Comparison of ENCODE assay signal across 7 cellular contexts in genomic region chr10:934165-934564, GRCh38. TPM values are rescaled to one million over a fixed set of nuclear protein-coding genes. Genes with fewer than 3 reads are reported as not detected.
A peak's percentile ranks its signal among the peaks of the same experiment; 100 is the strongest.
DNase-seq lines count a peak whose midpoint lies in the region; ATAC-seq, FAIRE-seq and TF ChIP-seq lines count a peak whose summit lies in the region.
"Not testable (repeated sequence)": the region's sequence is repeated elsewhere in the genome, so short reads cannot be mapped to it uniquely, and the experiment has no call there.

No MANE protein-coding gene starts in this region.

- POLR2A ChIA-PET in CD8-positive, alpha-beta memory T cell (lab: Charles Lee), result interaction anchor here (0.5 kb wide), 1 partner anchor 23 kb away, joined by 6 read pairs; no protein-coding TSS in a partner anchor
- POLR2A ChIA-PET in HepG2 (lab: Yijun Ruan, JAX), result interaction anchor here (0.9 to 2.1 kb wide), 4 partner anchors 36 to 116 kb away, joined by 3 to 7 read pairs (median 5); partner anchors contain the start of gene IDI1

- H3K4me3 ChIP-seq in CD8-positive, alpha-beta memory T cell (ENCODE audit: low read length); HepG2 (replicated peaks in 1 of 3; ENCODE audit: insufficient read depth in 1 of 3, low read depth in 2 of 3, low read length in 3 of 3); psoas muscle: not testable (repeated sequence)

- not testable (repeated sequence) for FAIRE-seq in HepG2 (lab: Jason Lieb, UNC)

- TF ChIP-seq EP300 in HepG2 (IDR thresholded peaks at IDR 0.05; ENCODE audit: low read depth in 2 of 2, low read length in 2 of 2); HepG2 (CRISPR knock-in tag; IDR thresholded peaks at IDR 0.05; ENCODE audit: borderline replicate concordance): not testable (repeated sequence)

- H3K36me3 Mint-ChIP-seq in CD8-positive, alpha-beta memory T cell, result peaks cover 0 to 12% (median 0%) of the 10 kb centered on the region in 3 donors
- H3K36me3 Mint-ChIP-seq in T-helper 2 cell treated with Interferon-gamma antibody and Interleukin-4, amounts not matched to agents 5 μg/mL and 100 μg/mL, for 36 hours (ENCODE audit: low read depth); activated T-cell treated with anti-CD3 and anti-CD28 coated beads, Interleukin-2, amount 50 U/mL, for 72 hours (ENCODE audit: insufficient read depth in 2 of 2); brain; natural killer cell treated with Interleukin-12 subunit alpha and Interleukin-12 subunit beta and Interleukin-15 and Interleukin-18, amount 100 ng/mL, for 72 hours: not testable (repeated sequence)

- H3K9me3 ChIP-seq in CD8-positive, alpha-beta memory T cell (ENCODE audit: low read length); HepG2 (ENCODE audit: low read length); psoas muscle: not testable (repeated sequence)

- not testable (repeated sequence) for BruUV-seq in HepG2 (replicated peaks; lab: Mats Ljungman, UMichigan)

- H2AFZ ChIP-seq in HepG2 (ENCODE audit: low read length), result not testable (repeated sequence)

- H4K20me1 ChIP-seq in HepG2 (ENCODE audit: insufficient read depth, low read length), result peaks cover 15% of the 10 kb centered on the region

- not testable (repeated sequence) for H3K27me3 Mint-ChIP-seq in CD8-positive, alpha-beta memory T cell; T-helper 2 cell treated with Interferon-gamma antibody and Interleukin-4, amounts not matched to agents 5 μg/mL and 100 μg/mL, for 36 hours (ENCODE audit: low read depth); activated T-cell treated with anti-CD3 and anti-CD28 coated beads, Interleukin-2, amount 50 U/mL, for 72 hours (ENCODE audit: low read depth); natural killer cell treated with Interleukin-12 subunit alpha and Interleukin-12 subunit beta and Interleukin-15 and Interleukin-18, amount 100 ng/mL, for 72 hours
- H3K27me3 Mint-ChIP-seq in brain, result peaks cover 12% of the 10 kb centered on the region

- 60% methylated on average over 6 of the region's 6 CpGs for WGBS in HepG2 (ENCODE audit: low lambda C conversion rate)
- 77 to 94% (median 83%) methylated on average over 6 of the region's 6 CpGs for WGBS in psoas muscle, 3 donors

- H3K4me2 ChIP-seq in HepG2 (ENCODE audit: low read depth, low read length), result peak overlapping the region; percentile 82; the same call in 1 of the 2 replicates

- peak overlapping the region in 6 of 7 donors; percentile 20 to 91 (median 34) for H3K4me3 Mint-ChIP-seq in CD8-positive, alpha-beta memory T cell
- H3K4me3 Mint-ChIP-seq in T-helper 2 cell treated with Interferon-gamma antibody and Interleukin-4, amounts not matched to agents 5 μg/mL and 100 μg/mL, for 36 hours, result peak overlapping the region; percentile 40
- H3K4me3 Mint-ChIP-seq in activated T-cell treated with anti-CD3 and anti-CD28 coated beads, Interleukin-2, amount 50 U/mL, for 72 hours, result peak overlapping the region in 1 of 2 donors; percentile 44
- peak overlapping the region in 4 of 5 experiments; percentile 41 to 75 (median 54) for H3K4me3 Mint-ChIP-seq in brain
- H3K4me3 Mint-ChIP-seq in natural killer cell treated with Interleukin-12 subunit alpha and Interleukin-12 subunit beta and Interleukin-15 and Interleukin-18, amount 100 ng/mL, for 72 hours, result not testable (repeated sequence)

- not testable (repeated sequence) for TF ChIP-seq CTCF in brain (conservative IDR thresholded peaks at IDR 0.05); HepG2 (CRISPR knock-in tag; IDR thresholded peaks at IDR 0.05); psoas muscle (IDR thresholded peaks at IDR 0.05)

- peaks cover 23 to 26% (median 25%) of the 10 kb centered on the region in 3 donors for H3K4me1 Mint-ChIP-seq in CD8-positive, alpha-beta memory T cell
- peaks cover 21% of the 10 kb centered on the region for H3K4me1 Mint-ChIP-seq in T-helper 2 cell treated with Interferon-gamma antibody and Interleukin-4, amounts not matched to agents 5 μg/mL and 100 μg/mL, for 36 hours (ENCODE audit: low read depth)
- H3K4me1 Mint-ChIP-seq in activated T-cell treated with anti-CD3 and anti-CD28 coated beads, Interleukin-2, amount 50 U/mL, for 72 hours (ENCODE audit: low read depth), result peaks cover 29% of the 10 kb centered on the region
- H3K4me1 Mint-ChIP-seq in brain, result peaks cover 21% of the 10 kb centered on the region
- H3K4me1 Mint-ChIP-seq in natural killer cell treated with Interleukin-12 subunit alpha and Interleukin-12 subunit beta and Interleukin-15 and Interleukin-18, amount 100 ng/mL, for 72 hours (ENCODE audit: low read depth in 2 of 2), result peaks cover 13 to 18% of the 10 kb centered on the region in 2 donors

- H3K4me1 ChIP-seq in CD8-positive, alpha-beta memory T cell (ENCODE audit: insufficient read depth, low read length), result peaks cover 18% of the 10 kb centered on the region
- H3K4me1 ChIP-seq in HepG2 (ENCODE audit: insufficient read depth, low read length), result peaks cover 46% of the 10 kb centered on the region
- H3K4me1 ChIP-seq in psoas muscle, result peaks cover 21% of the 10 kb centered on the region

- H3K27ac Mint-ChIP-seq in CD8-positive, alpha-beta memory T cell, result peak overlapping the region in 5 of 8 donors; percentile 6 to 97 (median 50)
- peak overlapping the region; percentile 66 for H3K27ac Mint-ChIP-seq in T-helper 2 cell treated with Interferon-gamma antibody and Interleukin-4, amounts not matched to agents 5 μg/mL and 100 μg/mL, for 36 hours
- peak overlapping the region; percentile 65 for H3K27ac Mint-ChIP-seq in activated T-cell treated with anti-CD3 and anti-CD28 coated beads, Interleukin-2, amount 50 U/mL, for 72 hours
- H3K27ac Mint-ChIP-seq in brain, result peak overlapping the region in 4 of 5 experiments; percentile 27 to 88 (median 60)
- peak overlapping the region; percentile 84 to 93 for H3K27ac Mint-ChIP-seq in natural killer cell treated with Interleukin-12 subunit alpha and Interleukin-12 subunit beta and Interleukin-15 and Interleukin-18, amount 100 ng/mL, for 72 hours

- not testable (repeated sequence) for TF ChIP-seq POLR2A in HepG2 (IDR thresholded peaks at IDR 0.05; ENCODE audit: insufficient read depth in 1 of 2, low read depth in 2 of 2, low read length in 2 of 2)

- H3K79me2 ChIP-seq in HepG2 (ENCODE audit: insufficient read depth, low read length), result peaks cover 17% of the 10 kb centered on the region

- intact Hi-C loops in HepG2 (cut with micrococcal nuclease; ENCODE audit: unreplicated experiment), result not testable (repeated sequence)
- intact Hi-C loops in psoas muscle (cut with DNase I), result loop anchor here (5.0 to 10.0 kb wide), 4 partner anchors 53 to 121 kb away; partner anchors contain the start of genes GTPBP4 (in 2 of the 2) and WDR37 (in 1 of the 2)

- CTCF ChIA-PET in CD8-positive, alpha-beta memory T cell (lab: Charles Lee); HepG2 (lab: Yijun Ruan, JAX; ENCODE audit: low intra/inter-chr PET ratio, low total read pairs): not testable (repeated sequence)

- not testable (repeated sequence) for H3K27me3 ChIP-seq in CD8-positive, alpha-beta memory T cell (ENCODE audit: insufficient read depth, low read length, poor library complexity, severe bottlenecking); HepG2 (ENCODE audit: control insufficient read depth in 1 of 2, insufficient read depth in 2 of 2, low read length in 2 of 2); psoas muscle (ENCODE audit: insufficient read depth in 3 of 3, low read length in 2 of 3)

- not testable (repeated sequence) for ATAC-seq in activated T-cell treated with anti-CD3 and anti-CD28 coated beads, Interleukin-2, amount 50 U/mL, for 72 hours (replicated peaks in 1 of 2); HepG2; natural killer cell treated with Interleukin-12 subunit alpha and Interleukin-12 subunit beta and Interleukin-15 and Interleukin-18, amount 100 ng/mL, for 72 hours; psoas muscle

- H3K9ac ChIP-seq in HepG2 (ENCODE audit: insufficient read depth, low read depth, low read length), result not testable (repeated sequence)

- not testable (repeated sequence) for H3K27ac ChIP-seq in CD8-positive, alpha-beta memory T cell (ENCODE audit: low read depth, low read length)
- H3K27ac ChIP-seq in HepG2 (ENCODE audit: extremely low read length, insufficient read depth, low read length) (peak overlapping the region; percentile 65), psoas muscle (peak overlapping the region; percentile 4)

- not testable (repeated sequence) for H3K36me3 ChIP-seq in CD8-positive, alpha-beta memory T cell (ENCODE audit: insufficient read depth, low read length); HepG2 (replicated peaks in 1 of 2; ENCODE audit: control insufficient read depth in 1 of 2, insufficient read depth in 2 of 2, low read length in 2 of 2); psoas muscle (ENCODE audit: insufficient read depth in 1 of 2, low read depth in 1 of 2)

- in situ Hi-C loops in HepG2 (cut with HindIII; ENCODE audit: extremely low pct_ligation_motif_present, low pct_unique_long_range_greater_than_20kb), result loop anchor here (10.0 kb wide), 1 partner anchor 51 kb away; the partner anchor contains the start of gene GTPBP4

- not testable (repeated sequence) for H3K9me3 Mint-ChIP-seq in CD8-positive, alpha-beta memory T cell; T-helper 2 cell treated with Interferon-gamma antibody and Interleukin-4, amounts not matched to agents 5 μg/mL and 100 μg/mL, for 36 hours; activated T-cell treated with anti-CD3 and anti-CD28 coated beads, Interleukin-2, amount 50 U/mL, for 72 hours; brain; natural killer cell treated with Interleukin-12 subunit alpha and Interleukin-12 subunit beta and Interleukin-15 and Interleukin-18, amount 100 ng/mL, for 72 hours

- not testable (repeated sequence) for TF ChIP-seq RAD21 in HepG2 (CRISPR knock-in tag; IDR thresholded peaks at IDR 0.05)

- not testable (repeated sequence) for DNase-seq in CD8-positive, alpha-beta memory T cell; T-helper 2 cell treated with Interferon-gamma antibody and Interleukin-4, amounts not matched to agents 5 μg/mL and 100 μg/mL, for 36 hours (ENCODE audit: low spot score); activated T-cell treated with anti-CD3 and anti-CD28 coated beads, Interleukin-2, amount 50 U/mL, for 72 hours; HepG2 (ENCODE audit: low spot score); natural killer cell treated with Interleukin-12 subunit alpha and Interleukin-12 subunit beta and Interleukin-15 and Interleukin-18, amount 100 ng/mL, for 72 hours (ENCODE audit: low spot score); psoas muscle

RNA-seq across cellular contexts. Expression of gene LARP4B, which starts 2.7 kb away (rescaled TPM):
- total RNA-seq in CD8-positive, alpha-beta memory T cell, result 100 to 1,000 TPM; 121 to 128 TPM
- polyA plus RNA-seq in CD8-positive, alpha-beta memory T cell, result 30.6 TPM
- total RNA-seq in activated T-cell treated with anti-CD3 and anti-CD28 coated beads, Interleukin-2, amount 50 U/mL, for 72 hours, result 100 to 1,000 TPM; 103 to 109 TPM
- polyA plus RNA-seq in brain (ENCODE audit: insufficient read depth, low read depth, low replicate concordance), result 25.5 TPM
- total RNA-seq in HepG2 (2016; rRNA removed; fragmentation: Illumina TruSeq; extraction: Trizol), result 19.5 and 23.6 TPM in 2 replicates
- total RNA-seq in HepG2 (2016; cell fraction: cytosol; rRNA removed; fragmentation: Illumina TruSeq; extraction: Trizol; ENCODE audit: low read depth), result 14.7 and 23.0 TPM in 2 replicates
- total RNA-seq in HepG2 (2016; cell fraction: insoluble cytoplasmic fraction; rRNA removed; fragmentation: Illumina TruSeq; extraction: Trizol), result 19.2 and 20.0 TPM in 2 replicates
- total RNA-seq in HepG2 (2016; cell fraction: membrane; rRNA removed; fragmentation: Illumina TruSeq; extraction: Trizol), result 15.0 and 15.8 TPM in 2 replicates
- 26.7 and 30.9 TPM in 2 replicates for total RNA-seq in HepG2 (2016; cell fraction: nucleus; rRNA removed; fragmentation: Illumina TruSeq; extraction: Trizol)
- 29.4 and 30.2 TPM in 2 replicates for polyA plus RNA-seq in HepG2 (2011; rRNA removed)
- polyA plus RNA-seq in HepG2 (2011; cell fraction: cytosol; rRNA removed), result 17.2 and 19.1 TPM in 2 replicates
- polyA plus RNA-seq in HepG2 (2011; cell fraction: nucleus; rRNA removed), result 47.0 and 50.9 TPM in 2 replicates
- polyA plus RNA-seq in HepG2 (2012), result 21.6 and 23.2 TPM in 2 replicates
- polyA plus RNA-seq in HepG2 (2016; cell fraction: cytosol; fragmentation: Illumina TruSeq; extraction: Trizol; ENCODE audit: low read depth), result 0.96 and 1.0 TPM in 2 replicates
- 20.6 and 24.1 TPM in 2 replicates for polyA plus RNA-seq in HepG2 (2016; cell fraction: insoluble cytoplasmic fraction; fragmentation: Illumina TruSeq; extraction: Trizol; ENCODE audit: low read depth)
- 4.4 and 4.9 TPM in 2 replicates for polyA plus RNA-seq in HepG2 (2016; cell fraction: membrane; fragmentation: Illumina TruSeq; extraction: Trizol; ENCODE audit: low read depth)
- polyA plus RNA-seq in HepG2 (2016; cell fraction: nucleus; fragmentation: Illumina TruSeq; extraction: Trizol; ENCODE audit: insufficient read depth, low read depth), result 31.6 and 31.8 TPM in 2 replicates
- 61.5 and 94.1 TPM in 2 replicates for polyA minus RNA-seq in HepG2 (2011; rRNA and poly(A)+ RNA removed; ENCODE audit: low replicate concordance)
- polyA minus RNA-seq in HepG2 (2011; cell fraction: cytosol; rRNA and poly(A)+ RNA removed), result 27.4 and 36.0 TPM in 2 replicates
- 92.4 and 94.1 TPM in 2 replicates for polyA minus RNA-seq in HepG2 (2011; cell fraction: nucleus; rRNA and poly(A)+ RNA removed)
- total RNA-seq in natural killer cell treated with Interleukin-12 subunit alpha and Interleukin-12 subunit beta and Interleukin-15 and Interleukin-18, amount 100 ng/mL, for 72 hours, result 100 to 1,000 TPM; 130 to 242 TPM
- 10 to 100 TPM; 66.6 to 88.3 (median 79.6) TPM for total RNA-seq in psoas muscle
- 10 to 100 TPM; 16.6 to 38.9 (median 21.7) TPM for polyA plus RNA-seq in psoas muscle

RNA-seq across cellular contexts. Expression of gene GTPBP4, which starts 54.1 kb away (rescaled TPM):
- 100 to 1,000 TPM; 147 to 156 TPM for total RNA-seq in CD8-positive, alpha-beta memory T cell
- polyA plus RNA-seq in CD8-positive, alpha-beta memory T cell, result 21.9 TPM
- total RNA-seq in activated T-cell treated with anti-CD3 and anti-CD28 coated beads, Interleukin-2, amount 50 U/mL, for 72 hours, result 10 to 100 TPM; 76.9 to 78.1 TPM
- polyA plus RNA-seq in brain (ENCODE audit: insufficient read depth, low read depth, low replicate concordance) (24.9 TPM), HepG2 (2011; rRNA removed) (20.1 and 24.1 TPM in 2 replicates), psoas muscle (100 to 1,000 TPM in 1 of 3 donors, 10 to 100 TPM in 2; 44.2 to 134 (median 70.2) TPM)
- total RNA-seq in HepG2 (2016; rRNA removed; fragmentation: Illumina TruSeq; extraction: Trizol) (85.5 and 101 TPM in 2 replicates), psoas muscle (10 to 100 TPM; 36.3 to 77.4 (median 68.5) TPM)
- 9.2 and 10.8 TPM in 2 replicates for total RNA-seq in HepG2 (2016; cell fraction: cytosol; rRNA removed; fragmentation: Illumina TruSeq; extraction: Trizol; ENCODE audit: low read depth)
- 73.1 and 98.3 TPM in 2 replicates for total RNA-seq in HepG2 (2016; cell fraction: insoluble cytoplasmic fraction; rRNA removed; fragmentation: Illumina TruSeq; extraction: Trizol)
- 17.2 and 23.2 TPM in 2 replicates for total RNA-seq in HepG2 (2016; cell fraction: membrane; rRNA removed; fragmentation: Illumina TruSeq; extraction: Trizol)
- total RNA-seq in HepG2 (2016; cell fraction: nucleus; rRNA removed; fragmentation: Illumina TruSeq; extraction: Trizol), result 61.0 and 70.2 TPM in 2 replicates
- 9.2 and 11.6 TPM in 2 replicates for polyA plus RNA-seq in HepG2 (2011; cell fraction: cytosol; rRNA removed)
- polyA plus RNA-seq in HepG2 (2011; cell fraction: nucleus; rRNA removed), result 31.1 and 31.6 TPM in 2 replicates
- polyA plus RNA-seq in HepG2 (2012), result 37.7 and 40.3 TPM in 2 replicates
- 3.6 and 4.3 TPM in 2 replicates for polyA plus RNA-seq in HepG2 (2016; cell fraction: cytosol; fragmentation: Illumina TruSeq; extraction: Trizol; ENCODE audit: low read depth)
- 116 and 119 TPM in 2 replicates for polyA plus RNA-seq in HepG2 (2016; cell fraction: insoluble cytoplasmic fraction; fragmentation: Illumina TruSeq; extraction: Trizol; ENCODE audit: low read depth)
- polyA plus RNA-seq in HepG2 (2016; cell fraction: membrane; fragmentation: Illumina TruSeq; extraction: Trizol; ENCODE audit: low read depth), result 8.8 and 12.3 TPM in 2 replicates
- polyA plus RNA-seq in HepG2 (2016; cell fraction: nucleus; fragmentation: Illumina TruSeq; extraction: Trizol; ENCODE audit: insufficient read depth, low read depth), result 109 and 116 TPM in 2 replicates
- polyA minus RNA-seq in HepG2 (2011; rRNA and poly(A)+ RNA removed; ENCODE audit: low replicate concordance), result 35.4 and 59.3 TPM in 2 replicates
- 14.2 and 15.8 TPM in 2 replicates for polyA minus RNA-seq in HepG2 (2011; cell fraction: cytosol; rRNA and poly(A)+ RNA removed)
- polyA minus RNA-seq in HepG2 (2011; cell fraction: nucleus; rRNA and poly(A)+ RNA removed), result 62.8 and 65.3 TPM in 2 replicates
- 100 to 1,000 TPM; 123 to 160 TPM for total RNA-seq in natural killer cell treated with Interleukin-12 subunit alpha and Interleukin-12 subunit beta and Interleukin-15 and Interleukin-18, amount 100 ng/mL, for 72 hours
